10 cellular contexts compared by ENCODE assay signal in the genomic region with DNA sequence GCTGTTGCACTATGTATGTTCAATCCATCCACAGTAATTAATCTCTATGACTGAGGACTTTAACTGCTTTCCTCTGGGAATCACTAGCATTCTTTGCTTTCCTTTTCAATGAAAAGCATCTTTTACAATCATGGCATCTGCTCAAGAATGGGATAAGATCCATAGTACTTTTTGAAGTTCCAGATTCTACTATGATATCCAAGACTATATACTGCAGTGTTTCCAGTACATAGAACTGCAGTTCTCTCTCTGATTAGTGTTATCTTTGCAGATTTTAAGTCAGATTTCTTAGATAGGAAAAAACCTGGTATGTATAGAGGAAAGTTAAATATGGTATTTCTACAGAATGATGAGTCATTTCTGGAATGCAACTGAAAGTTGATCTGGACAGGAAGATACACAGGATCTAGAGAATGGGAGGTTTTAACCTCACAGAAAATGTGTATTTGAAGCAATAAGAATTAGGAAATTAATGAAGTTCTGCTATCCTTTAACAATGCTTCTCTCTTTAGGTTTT.
DNase-seq lines count a peak whose midpoint lies in the region; ATAC-seq and TF ChIP-seq lines count a peak whose summit lies in the region.
"Had no signal": no experiment of that assay in that cellular context is flagged by ENCODE, and none has a peak within 500 bp of the region (broad histone marks: within the 10 kb centered on the region; RNA-seq: fewer than 3 reads in every experiment).

No MANE protein-coding gene starts in this region.

- DNase-seq in activated gamma-delta T cell treated with Interleukin-2 at 50 U/mL for 16 hours, result no peak
- no peak for DNase-seq in activated CD4-positive, alpha-beta T cell treated with anti-CD3 and anti-CD28 coated beads, Interleukin-2, amount 50 U/mL, for 48 hours
- no peak for DNase-seq in NCI-H524 (lab: John Stamatoyannopoulos, UW)
- no peak for DNase-seq in ovary

- H3K4me2 ChIP-seq in Loucy (ENCODE audit: low read depth, low read length, poor library complexity, severe bottlenecking), result peak overlapping the region; percentile 31

- H3K27ac Mint-ChIP-seq in nephron, result peak overlapping the region in 2 of 3 experiments; percentile 51 to 53
- H3K27ac Mint-ChIP-seq: activated naive CD4-positive, alpha-beta T cell treated with anti-CD3 and anti-CD28 coated beads, Interleukin-2, amount 50 U/mL, for 72 hours had no signal

- no peak overlapping the region for H3K4me3 ChIP-seq in Loucy (ENCODE audit: low read length, poor library complexity, severe bottlenecking)
- H3K4me3 ChIP-seq in ovary, result no peak overlapping the region
- H3K4me3 ChIP-seq: SJSA1 had no signal

- no peak for TF ChIP-seq EP300 in ovary (IDR thresholded peaks at IDR 0.05)

- peaks cover 3% of the 10 kb centered on the region for H3K9me3 Mint-ChIP-seq in nephron

- no peaks in the 10 kb centered on the region for H3K36me3 ChIP-seq in Loucy (ENCODE audit: insufficient read depth, low read length)
- no peaks in the 10 kb centered on the region for H3K36me3 ChIP-seq in ovary
- H3K36me3 ChIP-seq: SJSA1 had no signal

- no peaks in the 10 kb centered on the region for H3K79me2 ChIP-seq in Loucy (ENCODE audit: insufficient read depth, low read length)

- no peaks in the 10 kb centered on the region for H3K9me3 ChIP-seq in Loucy (ENCODE audit: insufficient read depth, low read depth, low read length)
- H3K9me3 ChIP-seq in ovary, result no peaks in the 10 kb centered on the region
- H3K9me3 ChIP-seq: SJSA1 had no signal

- H3K27me3 Mint-ChIP-seq in nephron (ENCODE audit: low read depth), result no peaks in the 10 kb centered on the region

- TF ChIP-seq POLR2A in ovary (IDR thresholded peaks at IDR 0.05), result no peak

- no peaks in the 10 kb centered on the region for H3K9me2 ChIP-seq in Loucy (replicated peaks; ENCODE audit: low read depth, low read length)

- TF ChIP-seq CTCF in Loucy (conservative IDR thresholded peaks at IDR 0.05; ENCODE audit: low read length) (no peak), nephron (IDR thresholded peaks at IDR 0.05; ENCODE audit: unreplicated experiment in 3 of 3) (no peak), ovary (IDR thresholded peaks at IDR 0.05) (no peak)

- H3K27me3 ChIP-seq in Loucy (ENCODE audit: insufficient read depth, low read length, poor library complexity, severe bottlenecking) (no peaks in the 10 kb centered on the region), ovary (peaks cover 3% of the 10 kb centered on the region)
- H3K27me3 ChIP-seq: SJSA1 had no signal

- intact Hi-C loops in ovary (cut with DNase I), result no loop called here

- H3F3A ChIP-seq in Loucy (ENCODE audit: low read depth), result no peaks in the 10 kb centered on the region

- H3K4me1 Mint-ChIP-seq in nephron, result peaks cover 14% of the 10 kb centered on the region

- H3K27ac ChIP-seq in ovary, result no peak overlapping the region
- H3K27ac ChIP-seq: SJSA1 had no signal

- ATAC-seq in GM18909 (IDR thresholded peaks at IDR 0.05; ENCODE audit: poor library complexity, unreplicated experiment) (peak; percentile 91), HG02678 (IDR thresholded peaks at IDR 0.05; ENCODE audit: unreplicated experiment) (peak; percentile 88)
- ATAC-seq: activated naive CD4-positive, alpha-beta T cell treated with anti-CD3 and anti-CD28 coated beads, Interleukin-2, amount 50 U/mL, for 72 hours had no signal

- H2AFZ ChIP-seq in Loucy (ENCODE audit: low read length), result no peak overlapping the region

- no peak overlapping the region for H3K9ac ChIP-seq in Loucy (ENCODE audit: low read depth, low read length, poor library complexity, severe bottlenecking)

- no peaks in the 10 kb centered on the region for H4K20me1 ChIP-seq in Loucy (ENCODE audit: insufficient read depth, low read length, poor library complexity, severe bottlenecking)

- H3K36me3 Mint-ChIP-seq in nephron (ENCODE audit: low read depth), result no peaks in the 10 kb centered on the region
- H3K36me3 Mint-ChIP-seq: activated naive CD4-positive, alpha-beta T cell treated with anti-CD3 and anti-CD28 coated beads, Interleukin-2, amount 50 U/mL, for 72 hours had no signal

- H3K4me1 ChIP-seq in Loucy (ENCODE audit: insufficient read depth, low read length, poor library complexity, severe bottlenecking) (peaks cover 19% of the 10 kb centered on the region), ovary (ENCODE audit: insufficient read depth) (no peaks in the 10 kb centered on the region)
- H3K4me1 ChIP-seq: SJSA1 had no signal

- H3K4me3 Mint-ChIP-seq in nephron, result no peak overlapping the region
